Comparison of ENCODE assay signal across 1 cellular context in genomic region chr1:109705411-109705810, GRCh38.
TF ChIP-seq lines count a peak whose summit lies in the region.

No MANE protein-coding gene starts in this region.

TF ChIP-seq in IMR-90, 13 proteins besides CTCF, POLR2A, EP300 and RAD21 (continued from another document):
- TF ChIP-seq MAZ (IDR thresholded peaks at IDR 0.05; ENCODE audit: borderline replicate concordance, low read depth, low read length) = no peak
